Comparison of ENCODE assay signal across 9 cellular contexts in the genomic region with DNA sequence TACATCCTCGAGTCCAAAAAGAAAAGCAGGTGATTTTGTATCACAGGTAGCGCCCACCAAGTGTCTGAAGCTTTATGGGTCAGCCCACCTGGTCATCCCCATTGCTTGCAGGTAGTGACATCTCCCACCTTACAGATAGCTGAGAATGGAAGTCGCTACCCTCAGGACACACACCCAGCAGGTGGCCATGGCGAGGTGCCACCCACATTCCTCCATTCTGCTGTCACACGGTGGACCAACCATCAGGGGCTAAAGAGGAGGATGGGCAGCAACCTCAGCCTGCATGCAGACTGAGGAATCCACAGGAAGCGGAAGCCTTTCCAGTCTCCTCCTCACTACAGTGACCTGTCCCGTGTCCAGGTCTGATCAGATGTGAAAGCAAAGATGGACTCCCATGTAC.
"Had no signal": no experiment of that assay in that cellular context is flagged by ENCODE, and none has a peak within 500 bp of the region (broad histone marks: within the 10 kb centered on the region; RNA-seq: fewer than 3 reads in every experiment).

No MANE protein-coding gene starts in this region.

- FAIRE-seq: HTR-8/SVneo, K562 had no signal

- H3K9ac ChIP-seq: GM23248 had no signal

- DNase-seq: GM23248, GOT3, H7, HFFc6, IMR-90 had no signal

- H3K27ac ChIP-seq: GM23248 had no signal

- ATAC-seq: HCT116, K562 had no signal

- H3K36me3 ChIP-seq: HAP-1 had no signal

- H3K4me3 ChIP-seq: GM23248, HAP-1, K562 had no signal

- H3K4me1 ChIP-seq: HAP-1 had no signal
